ENCODE assay signal across 21 cellular contexts in the genomic region with DNA sequence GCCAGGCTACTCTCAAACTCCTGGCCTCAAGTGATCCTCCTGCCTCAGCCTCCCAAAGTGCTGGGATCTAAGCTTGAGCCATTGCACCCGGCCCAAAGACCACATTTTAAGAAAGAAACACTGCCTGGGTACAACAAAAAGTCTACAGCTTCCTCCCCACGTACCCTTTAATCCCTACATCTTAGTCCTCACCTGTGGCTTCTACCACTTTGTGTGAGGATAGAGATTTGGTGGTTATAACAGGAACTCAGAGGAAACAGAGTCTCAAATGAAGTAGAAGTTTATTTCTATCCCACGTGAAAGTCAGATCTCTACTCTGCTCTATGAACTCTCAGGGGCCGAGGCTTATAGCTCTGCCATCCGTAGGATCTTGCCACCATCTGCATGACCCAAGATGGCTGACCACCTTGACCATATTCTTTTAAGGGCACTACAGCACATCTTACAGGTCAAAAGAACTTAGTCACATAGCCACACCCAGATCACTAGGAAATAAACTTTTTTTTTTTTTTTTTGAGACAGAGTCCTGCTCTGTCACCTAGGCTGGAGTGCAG. TPM values are rescaled to one million over a fixed set of nuclear protein-coding genes. Genes with fewer than 3 reads are reported as not detected.
A peak's percentile ranks its signal among the peaks of the same experiment; 100 is the strongest.
DNase-seq lines count a peak whose midpoint lies in the region; ATAC-seq and TF ChIP-seq lines count a peak whose summit lies in the region.
"Had no signal": no experiment of that assay in that cellular context is flagged by ENCODE, and none has a peak within 500 bp of the region (broad histone marks: within the 10 kb centered on the region; RNA-seq: fewer than 3 reads in every experiment).

No MANE protein-coding gene starts in this region.

- H3K4me3 Mint-ChIP-seq in natural killer cell = no peak overlapping the region
- no peak overlapping the region for H3K4me3 Mint-ChIP-seq in natural killer cell treated with Interleukin-12 subunit alpha and Interleukin-12 subunit beta and Interleukin-15 and Interleukin-18, amount 100 ng/mL, for 72 hours
- H3K4me3 Mint-ChIP-seq in T-helper 17 cell = no peak overlapping the region
- peak overlapping the region; percentile 79 for H3K4me3 Mint-ChIP-seq in endothelial cell (ENCODE audit: unreplicated experiment)

- TF ChIP-seq CTCF in natural killer cell (IDR thresholded peaks at IDR 0.05) (no peak), endothelial cell (IDR thresholded peaks at IDR 0.05; ENCODE audit: unreplicated experiment) (no peak)

- H3K27ac Mint-ChIP-seq in natural killer cell = peak overlapping the region; percentile 63 to 64
- H3K27ac Mint-ChIP-seq in natural killer cell treated with Interleukin-12 subunit alpha and Interleukin-12 subunit beta and Interleukin-15 and Interleukin-18, amount 100 ng/mL, for 72 hours = peak overlapping the region in 1 of 2 donors; percentile 35
- peak overlapping the region; percentile 57 for H3K27ac Mint-ChIP-seq in T-helper 17 cell
- H3K27ac Mint-ChIP-seq in endothelial cell (ENCODE audit: unreplicated experiment) = no peak overlapping the region

- no peaks in the 10 kb centered on the region for H3K36me3 Mint-ChIP-seq in natural killer cell
- H3K36me3 Mint-ChIP-seq in natural killer cell treated with Interleukin-12 subunit alpha and Interleukin-12 subunit beta and Interleukin-15 and Interleukin-18, amount 100 ng/mL, for 72 hours = peaks cover 5% of the 10 kb centered on the region
- peaks cover 3% of the 10 kb centered on the region for H3K36me3 Mint-ChIP-seq in T-helper 17 cell (ENCODE audit: low read depth)
- H3K36me3 Mint-ChIP-seq in endothelial cell (ENCODE audit: low read depth, unreplicated experiment) = no peaks in the 10 kb centered on the region

- H3K4me1 Mint-ChIP-seq in natural killer cell (peaks cover 20 to 36% of the 10 kb centered on the region in 2 donors), T-helper 17 cell (peaks cover 16% of the 10 kb centered on the region), endothelial cell (ENCODE audit: unreplicated experiment) (peaks cover 16% of the 10 kb centered on the region)
- H3K4me1 Mint-ChIP-seq in natural killer cell treated with Interleukin-12 subunit alpha and Interleukin-12 subunit beta and Interleukin-15 and Interleukin-18, amount 100 ng/mL, for 72 hours (ENCODE audit: low read depth in 2 of 2) = peaks cover 11 to 30% of the 10 kb centered on the region in 2 donors

- DNase-seq in natural killer cell (no peak), T-helper 17 cell (no peak), endothelial cell (ENCODE audit: low spot score) (no peak), D341Med (ENCODE audit: low spot score) (no peak)
- no peak for DNase-seq in natural killer cell treated with Interleukin-12 subunit alpha and Interleukin-12 subunit beta and Interleukin-15 and Interleukin-18, amount 100 ng/mL, for 72 hours (ENCODE audit: low spot score)
- no peak for DNase-seq in effector CD4-positive, alpha-beta T cell
- DNase-seq: DMS53, EL, GF-D8, MG63, NCI-H1417, NCI-H1694 treated with DMSO at 0.1 percent for 48 hours, NCI-H2081 treated with DMSO at 0.1 percent for 48 hours, NCI-H2171 treated with DMSO at 0.1 percent for 48 hours, NCI-H526 treated with DMSO at 0.1 percent for 48 hours, OCI-M1 had no signal

- intact Hi-C loops in natural killer cell (cut with micrococcal nuclease) = no loop called here

- H3K9me3 Mint-ChIP-seq in natural killer cell = no peaks in the 10 kb centered on the region
- no peaks in the 10 kb centered on the region for H3K9me3 Mint-ChIP-seq in natural killer cell treated with Interleukin-12 subunit alpha and Interleukin-12 subunit beta and Interleukin-15 and Interleukin-18, amount 100 ng/mL, for 72 hours
- no peaks in the 10 kb centered on the region for H3K9me3 Mint-ChIP-seq in endothelial cell (ENCODE audit: unreplicated experiment)
- H3K9me3 Mint-ChIP-seq: IgD-negative memory B cell had no signal

- H3K27me3 Mint-ChIP-seq in natural killer cell (ENCODE audit: low read depth in 2 of 2) (no peaks in the 10 kb centered on the region), T-helper 17 cell (no peaks in the 10 kb centered on the region), endothelial cell (ENCODE audit: unreplicated experiment) (peaks cover 2% of the 10 kb centered on the region)
- no peaks in the 10 kb centered on the region for H3K27me3 Mint-ChIP-seq in natural killer cell treated with Interleukin-12 subunit alpha and Interleukin-12 subunit beta and Interleukin-15 and Interleukin-18, amount 100 ng/mL, for 72 hours
- H3K27me3 Mint-ChIP-seq: IgD-negative memory B cell had no signal

- ATAC-seq in natural killer cell (peak in 1 of 3 donors; percentile 21), T-helper 17 cell (no peak), HG02885 (IDR thresholded peaks at IDR 0.05; ENCODE audit: poor library complexity, unreplicated experiment) (no peak)
- no peak for ATAC-seq in natural killer cell treated with Interleukin-12 subunit alpha and Interleukin-12 subunit beta and Interleukin-15 and Interleukin-18, amount 100 ng/mL, for 72 hours
- ATAC-seq: Right ventricle myocardium inferior had no signal

- H3K9me3 ChIP-seq in T-helper 17 cell (ENCODE audit: control insufficient read depth, low read length, poor library complexity, severe bottlenecking) = no peaks in the 10 kb centered on the region
- H3K9me3 ChIP-seq: MG63 had no signal

RNA-seq across cellular contexts. Expression of gene GPX7, which starts 13.4 kb away (rescaled TPM):
- total RNA-seq in natural killer cell (10 to 100 TPM in 2 of 3 donors, 1 to 10 TPM in 1; 9.7 to 10.6 (median 10.2) TPM), T-helper 17 cell (10 to 100 TPM; 13.4 to 13.9 TPM), endothelial cell (ENCODE audit: unreplicated experiment) (59.4 TPM)
- total RNA-seq in natural killer cell treated with Interleukin-12 subunit alpha and Interleukin-12 subunit beta and Interleukin-15 and Interleukin-18, amount 100 ng/mL, for 72 hours = 10 to 100 TPM; 17.3 to 23.2 TPM

RNA-seq across cellular contexts. Expression of gene SHISAL2A, which starts 17.4 kb away (rescaled TPM):
- total RNA-seq in natural killer cell (10 to 100 TPM; 14.0 to 31.4 (median 16.2) TPM), T-helper 17 cell (10 to 100 TPM; 33.1 to 41.9 TPM), endothelial cell (ENCODE audit: unreplicated experiment) (not detected)
- total RNA-seq in natural killer cell treated with Interleukin-12 subunit alpha and Interleukin-12 subunit beta and Interleukin-15 and Interleukin-18, amount 100 ng/mL, for 72 hours = 1 to 10 TPM; 2.8 to 5.3 TPM
- total RNA-seq: LHCN-M2, Right ventricle myocardium inferior, SJSA1 had no signal
